Comparison of ENCODE assay signal across 9 cellular contexts in the genomic region with DNA sequence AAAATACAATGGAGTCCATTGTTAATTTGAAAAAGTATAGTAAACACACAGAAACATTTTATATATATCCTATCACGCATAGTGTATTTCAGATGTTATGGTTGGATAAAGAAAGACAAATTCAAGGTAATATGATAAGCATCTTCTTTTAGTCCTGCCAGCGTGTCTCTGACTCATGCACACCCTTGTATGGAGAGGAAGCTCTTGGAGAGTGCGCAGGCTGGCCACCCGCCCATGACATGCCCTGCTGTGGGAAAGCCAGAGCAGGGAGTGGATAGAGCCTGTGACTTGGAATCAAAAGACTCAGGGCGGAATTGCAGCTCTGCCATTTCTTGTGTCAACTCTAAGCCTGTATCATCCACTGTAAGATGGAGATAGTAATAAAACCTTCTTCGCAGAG. TPM values are rescaled to one million over a fixed set of nuclear protein-coding genes. Genes with fewer than 3 reads are reported as not detected.
DNase-seq lines count a peak whose midpoint lies in the region; ATAC-seq and TF ChIP-seq lines count a peak whose summit lies in the region.
"Had no signal": no experiment of that assay in that cellular context is flagged by ENCODE, and none has a peak within 500 bp of the region (broad histone marks: within the 10 kb centered on the region; RNA-seq: fewer than 3 reads in every experiment).

No MANE protein-coding gene starts in this region.

- H3K36me3 ChIP-seq in tibial artery, result no peaks in the 10 kb centered on the region

- H3K4me1 ChIP-seq in tibial artery, result peaks cover 0 to 29% (median 15%) of the 10 kb centered on the region in 4 donors

- ATAC-seq in HG02678 (IDR thresholded peaks at IDR 0.05; ENCODE audit: unreplicated experiment) (no peak), HG03097 (IDR thresholded peaks at IDR 0.05; ENCODE audit: low FRiP score, unreplicated experiment) (no peak)

- H3K27ac Mint-ChIP-seq in activated T-helper 2 cell treated with anti-CD3 and anti-CD28 coated beads, Interferon-gamma antibody, Interleukin-2, Interleukin-4, amounts not matched to agents 10 μg/mL and 5 μg/mL and 100 μg/mL, durations not matched to agents 14 hours and 24 hours and 36 hours, result peak overlapping the region; percentile 81

- H3K4me3 Mint-ChIP-seq in activated T-helper 2 cell treated with anti-CD3 and anti-CD28 coated beads, Interferon-gamma antibody, Interleukin-2, Interleukin-4, amounts not matched to agents 10 μg/mL and 5 μg/mL and 100 μg/mL, durations not matched to agents 14 hours and 24 hours and 36 hours (ENCODE audit: low read depth), result peak overlapping the region; percentile 8

- no peaks in the 10 kb centered on the region for H3K9me3 ChIP-seq in tibial artery

- peak; percentile 46 for DNase-seq in SIG-M5 treated with dmso at 0.1 percent for 504 hours (lab: John Stamatoyannopoulos, UW; ENCODE audit: unreplicated experiment)
- no peak for DNase-seq in SIG-M5 (lab: John Stamatoyannopoulos, UW)
- peak; percentile 45 for DNase-seq in activated T-helper 2 cell treated with anti-CD3 and anti-CD28 coated beads, Interferon-gamma antibody, Interleukin-2, Interleukin-4, amounts not matched to agents 10 μg/mL and 5 μg/mL and 100 μg/mL, durations not matched to agents 14 hours and 24 hours and 36 hours (ENCODE audit: low spot score)
- DNase-seq in islet precursor cell, result peak; percentile 72
- DNase-seq in tibial artery, result peak; percentile 82 to 89
- no peak for DNase-seq in NCI-H187 (lab: John Stamatoyannopoulos, UW)
- DNase-seq: DND-41 had no signal

- no peaks in the 10 kb centered on the region for H3K27me3 Mint-ChIP-seq in activated T-helper 2 cell treated with anti-CD3 and anti-CD28 coated beads, Interferon-gamma antibody, Interleukin-2, Interleukin-4, amounts not matched to agents 10 μg/mL and 5 μg/mL and 100 μg/mL, durations not matched to agents 14 hours and 24 hours and 36 hours (ENCODE audit: low read depth)

- H3K4me3 ChIP-seq in tibial artery, result no peak overlapping the region

- TF ChIP-seq CTCF in tibial artery (IDR thresholded peaks at IDR 0.05), result no peak

- no peaks in the 10 kb centered on the region for H3K27me3 ChIP-seq in tibial artery

- H3K27ac ChIP-seq in tibial artery, result peak overlapping the region in 1 of 2 donors; percentile 69

- H3K4me1 Mint-ChIP-seq in activated T-helper 2 cell treated with anti-CD3 and anti-CD28 coated beads, Interferon-gamma antibody, Interleukin-2, Interleukin-4, amounts not matched to agents 10 μg/mL and 5 μg/mL and 100 μg/mL, durations not matched to agents 14 hours and 24 hours and 36 hours (ENCODE audit: low read depth), result peaks cover 47% of the 10 kb centered on the region

- intact Hi-C loops in activated T-helper 2 cell treated with anti-CD3 and anti-CD28 coated beads, Interferon-gamma antibody, Interleukin-2, Interleukin-4, amounts not matched to agents 10 μg/mL and 5 μg/mL and 100 μg/mL, durations not matched to agents 14 hours and 24 hours and 36 hours (cut with micrococcal nuclease), result loop anchor here (1.0 kb wide), 1 partner anchor 13 kb away; no protein-coding TSS in a partner anchor
- intact Hi-C loops in tibial artery (cut with DNase I; ENCODE audit: low total_unique reads), result no loop called here

- no peaks in the 10 kb centered on the region for H3K9me3 Mint-ChIP-seq in activated T-helper 2 cell treated with anti-CD3 and anti-CD28 coated beads, Interferon-gamma antibody, Interleukin-2, Interleukin-4, amounts not matched to agents 10 μg/mL and 5 μg/mL and 100 μg/mL, durations not matched to agents 14 hours and 24 hours and 36 hours

- no peaks in the 10 kb centered on the region for H3K36me3 Mint-ChIP-seq in activated T-helper 2 cell treated with anti-CD3 and anti-CD28 coated beads, Interferon-gamma antibody, Interleukin-2, Interleukin-4, amounts not matched to agents 10 μg/mL and 5 μg/mL and 100 μg/mL, durations not matched to agents 14 hours and 24 hours and 36 hours (ENCODE audit: low read depth)

RNA-seq across cellular contexts. Expression of a gene that starts 23.0 kb away (rescaled TPM):
- 182 and 187 TPM in 2 replicates for total RNA-seq in activated T-helper 2 cell treated with anti-CD3 and anti-CD28 coated beads, Interferon-gamma antibody, Interleukin-2, Interleukin-4, amounts not matched to agents 10 μg/mL and 5 μg/mL and 100 μg/mL, durations not matched to agents 14 hours and 24 hours and 36 hours

RNA-seq across cellular contexts. Expression of a gene that starts 42.7 kb away (rescaled TPM):
- total RNA-seq in activated T-helper 2 cell treated with anti-CD3 and anti-CD28 coated beads, Interferon-gamma antibody, Interleukin-2, Interleukin-4, amounts not matched to agents 10 μg/mL and 5 μg/mL and 100 μg/mL, durations not matched to agents 14 hours and 24 hours and 36 hours, result 351 TPM in 2 replicates

RNA-seq across cellular contexts. Expression of a gene that starts 52.3 kb away (rescaled TPM):
- 63.6 and 70.7 TPM in 2 replicates for total RNA-seq in activated T-helper 2 cell treated with anti-CD3 and anti-CD28 coated beads, Interferon-gamma antibody, Interleukin-2, Interleukin-4, amounts not matched to agents 10 μg/mL and 5 μg/mL and 100 μg/mL, durations not matched to agents 14 hours and 24 hours and 36 hours

Comparison
In these comparisons a context has a peak if more than half of its experiments do, and no peak if none do; other contexts are left out.
1. DNase-seq: peak in SIG-M5 treated with dmso at 0.1 percent for 504 hours (single experiment), activated T-helper 2 cell treated with anti-CD3 and anti-CD28 coated beads, Interferon-gamma antibody, Interleukin-2, Interleukin-4, amounts not matched to agents 10 μg/mL and 5 μg/mL and 100 μg/mL, durations not matched to agents 14 hours and 24 hours and 36 hours (single experiment), islet precursor cell (single experiment) and tibial artery (2 of 2); none in SIG-M5 (single experiment) and NCI-H187 (0 of 2).